Comparison of ENCODE assay signal across 8 cellular contexts in genomic region chr16:1494129-1494640, GRCh38. TPM values are rescaled to one million over a fixed set of nuclear protein-coding genes. Genes with fewer than 3 reads are reported as not detected.
DNase-seq lines count a peak whose midpoint lies in the region; ATAC-seq and TF ChIP-seq lines count a peak whose summit lies in the region.

No MANE protein-coding gene starts in this region.

- no peaks in the 10 kb centered on the region for H3K27me3 Mint-ChIP-seq in activated CD4-positive, alpha-beta T cell treated with anti-CD3 and anti-CD28 coated beads, Interleukin-2, amount 10 ng/mL, durations not matched to agents 7 days and 5 days
- no peaks in the 10 kb centered on the region for H3K27me3 Mint-ChIP-seq in effector memory CD8-positive, alpha-beta T cell

- peak; percentile 62 for TF ChIP-seq CTCF in PC-3 (conservative IDR thresholded peaks at IDR 0.05; ENCODE audit: low read depth, low read length)

- H3K27ac ChIP-seq in PC-3 (ENCODE audit: low read length) = peak overlapping the region; percentile 32; the same call in 1 of the 2 replicates

- H3K4me2 ChIP-seq in PC-3 (ENCODE audit: low read length) = peak overlapping the region; percentile 97

- H3K79me2 ChIP-seq in PC-3 (ENCODE audit: low read length) = peaks cover 31% of the 10 kb centered on the region

- intact Hi-C loops in PC-3 (cut with micrococcal nuclease) = no loop called here

- peaks cover 2% of the 10 kb centered on the region for H3K36me3 Mint-ChIP-seq in activated CD4-positive, alpha-beta T cell treated with anti-CD3 and anti-CD28 coated beads, Interleukin-2, amount 10 ng/mL, durations not matched to agents 7 days and 5 days (ENCODE audit: low read depth)
- peaks cover 7% of the 10 kb centered on the region for H3K36me3 Mint-ChIP-seq in effector memory CD8-positive, alpha-beta T cell (ENCODE audit: insufficient read depth)

- H4K20me1 ChIP-seq in PC-3 (ENCODE audit: low read length) = peaks cover 5% of the 10 kb centered on the region; the same call in 1 of the 2 replicates

- H3K27ac Mint-ChIP-seq in activated CD4-positive, alpha-beta T cell treated with anti-CD3 and anti-CD28 coated beads, Interleukin-2, amount 10 ng/mL, durations not matched to agents 7 days and 5 days = peak overlapping the region; percentile 99
- peak overlapping the region; percentile 13 to 94 for H3K27ac Mint-ChIP-seq in effector memory CD8-positive, alpha-beta T cell

- peak overlapping the region; percentile 94 for H3K9ac ChIP-seq in PC-3 (ENCODE audit: low read length)

- POLR2A ChIA-PET in activated CD4-positive, alpha-beta T cell treated with anti-CD3 and anti-CD28 coated beads, Interleukin-2, amount 10 ng/mL, durations not matched to agents 7 days and 5 days (lab: Charles Lee) = no interaction called here
- POLR2A ChIA-PET in PC-3 (lab: Charles Lee; ENCODE audit: unreplicated experiment) = no interaction called here

- no peaks in the 10 kb centered on the region for H3K9me3 ChIP-seq in PC-3 (ENCODE audit: low read length)

- CTCF ChIA-PET in activated CD4-positive, alpha-beta T cell treated with anti-CD3 and anti-CD28 coated beads, Interleukin-2, amount 10 ng/mL, durations not matched to agents 7 days and 5 days (lab: Charles Lee) = interaction anchor here (1.6 kb wide), 1 partner anchor 212 kb away, joined by 5 read pairs; the partner anchor contains the start of gene MAPK8IP3
- CTCF ChIA-PET in PC-3 (lab: Charles Lee) = interaction anchor here (0.6 kb wide), 2 partner anchors 12 to 968 kb away, joined by 3 read pairs; no protein-coding TSS in a partner anchor

- H2AFZ ChIP-seq in PC-3 (ENCODE audit: low read length) = peak overlapping the region; percentile 74; the same call in 1 of the 2 replicates

- no peaks in the 10 kb centered on the region for H3F3A ChIP-seq in PC-3 (ENCODE audit: low read length, unreplicated experiment)

- peak; percentile 72 for ATAC-seq in PC-3
- no peak for ATAC-seq in effector memory CD8-positive, alpha-beta T cell (replicated peaks)

- no peaks in the 10 kb centered on the region for H3K9me2 ChIP-seq in PC-3 (replicated peaks; ENCODE audit: low read length)

- no peak for DNase-seq in activated CD4-positive, alpha-beta T cell treated with anti-CD3 and anti-CD28 coated beads, Interleukin-2, amount 10 ng/mL, durations not matched to agents 7 days and 5 days
- DNase-seq in activated CD4-positive, alpha-beta T cell treated with anti-CD3 and anti-CD28 coated beads for 4 hours = no peak
- peak; percentile 60 for DNase-seq in PC-3
- DNase-seq in effector memory CD8-positive, alpha-beta T cell = no peak
- DNase-seq in middle frontal gyrus (ENCODE audit: extremely low spot score, low spot score) = peak; percentile 5
- DNase-seq in D341Med (ENCODE audit: low spot score) = no peak
- no peak for DNase-seq in NCI-H1930 (lab: John Stamatoyannopoulos, UW)
- DNase-seq in NK-92 treated with Interleukin-12 subunit alpha and Interleukin-12 subunit beta, amount 100 ng/mL, for 24 hours (lab: John Stamatoyannopoulos, UW) = no peak

- no peaks in the 10 kb centered on the region for H3K27me3 ChIP-seq in PC-3 (ENCODE audit: low read length)

- no TSS peak for BruUV-seq in PC-3 (replicated peaks; lab: Mats Ljungman, UMichigan)

- 0 out of 2 replicates have a peak, but pooled peaks cover 3% of the 10 kb centered on the region for H3K36me3 ChIP-seq in PC-3 (ENCODE audit: low read depth, low read length)

- H3K4me1 ChIP-seq in PC-3 (ENCODE audit: insufficient read depth, low read length) = peaks cover 13% of the 10 kb centered on the region

- peak overlapping the region; percentile 83 for H3K4me3 ChIP-seq in PC-3 (ENCODE audit: low read length)

- H3K4me3 Mint-ChIP-seq in activated CD4-positive, alpha-beta T cell treated with anti-CD3 and anti-CD28 coated beads, Interleukin-2, amount 10 ng/mL, durations not matched to agents 7 days and 5 days = peak overlapping the region; percentile 93
- H3K4me3 Mint-ChIP-seq in effector memory CD8-positive, alpha-beta T cell = peak overlapping the region; percentile 90 to 91

- no peaks in the 10 kb centered on the region for H3K9me3 Mint-ChIP-seq in activated CD4-positive, alpha-beta T cell treated with anti-CD3 and anti-CD28 coated beads, Interleukin-2, amount 10 ng/mL, durations not matched to agents 7 days and 5 days
- H3K9me3 Mint-ChIP-seq in effector memory CD8-positive, alpha-beta T cell = no peaks in the 10 kb centered on the region

- H3K4me1 Mint-ChIP-seq in activated CD4-positive, alpha-beta T cell treated with anti-CD3 and anti-CD28 coated beads, Interleukin-2, amount 10 ng/mL, durations not matched to agents 7 days and 5 days = peaks cover 12% of the 10 kb centered on the region
- peaks cover 9 to 10% of the 10 kb centered on the region in 2 donors for H3K4me1 Mint-ChIP-seq in effector memory CD8-positive, alpha-beta T cell (ENCODE audit: low read depth in 2 of 2)

RNA-seq across cellular contexts. Expression of gene TELO2, which starts 1.0 kb away (rescaled TPM):
- total RNA-seq in activated CD4-positive, alpha-beta T cell treated with anti-CD3 and anti-CD28 coated beads, Interleukin-2, amount 10 ng/mL, durations not matched to agents 7 days and 5 days = 10 to 100 TPM; 49.1 to 65.5 TPM
- 37.8 and 61.3 TPM in 2 replicates for total RNA-seq in PC-3 (2014; rRNA removed)

RNA-seq across cellular contexts. Expression of gene PTX4, which starts 5.4 kb away (rescaled TPM):
- not detected for total RNA-seq in activated CD4-positive, alpha-beta T cell treated with anti-CD3 and anti-CD28 coated beads, Interleukin-2, amount 10 ng/mL, durations not matched to agents 7 days and 5 days
- total RNA-seq in PC-3 (2014; rRNA removed) = 0.22 and 0.40 TPM in 2 replicates

RNA-seq across cellular contexts. Expression of gene CLCN7, which starts 19.4 kb away (rescaled TPM):
- total RNA-seq in activated CD4-positive, alpha-beta T cell treated with anti-CD3 and anti-CD28 coated beads, Interleukin-2, amount 10 ng/mL, durations not matched to agents 7 days and 5 days = 10 to 100 TPM; 58.3 to 64.0 TPM
- 48.2 and 66.6 TPM in 2 replicates for total RNA-seq in PC-3 (2014; rRNA removed)

RNA-seq across cellular contexts. Expression of gene TMEM204, which starts 39.3 kb away (rescaled TPM):
- 10 to 100 TPM; 60.6 to 73.5 TPM for total RNA-seq in activated CD4-positive, alpha-beta T cell treated with anti-CD3 and anti-CD28 coated beads, Interleukin-2, amount 10 ng/mL, durations not matched to agents 7 days and 5 days
- total RNA-seq in PC-3 (2014; rRNA removed) = not detected in 2 replicates

RNA-seq across cellular contexts. Expression of gene CCDC154, which starts 49.8 kb away (rescaled TPM):
- total RNA-seq in activated CD4-positive, alpha-beta T cell treated with anti-CD3 and anti-CD28 coated beads, Interleukin-2, amount 10 ng/mL, durations not matched to agents 7 days and 5 days = 1 to 10 TPM; 1.9 to 2.7 TPM
- not detected in 2 replicates for total RNA-seq in PC-3 (2014; rRNA removed)

Comparison
In these comparisons a context has a peak if more than half of its experiments do, and no peak if none do; other contexts are left out.
1. DNase-seq: peak in PC-3 (single experiment) and middle frontal gyrus (single experiment); none in activated CD4-positive, alpha-beta T cell treated with anti-CD3 and anti-CD28 coated beads, Interleukin-2, amount 10 ng/mL, durations not matched to agents 7 days and 5 days (single experiment), activated CD4-positive, alpha-beta T cell treated with anti-CD3 and anti-CD28 coated beads for 4 hours (0 of 2), effector memory CD8-positive, alpha-beta T cell (0 of 3), D341Med (single experiment), NCI-H1930 (0 of 2) and NK-92 treated with Interleukin-12 subunit alpha and Interleukin-12 subunit beta, amount 100 ng/mL, for 24 hours (single experiment).